In the genomic region with DNA sequence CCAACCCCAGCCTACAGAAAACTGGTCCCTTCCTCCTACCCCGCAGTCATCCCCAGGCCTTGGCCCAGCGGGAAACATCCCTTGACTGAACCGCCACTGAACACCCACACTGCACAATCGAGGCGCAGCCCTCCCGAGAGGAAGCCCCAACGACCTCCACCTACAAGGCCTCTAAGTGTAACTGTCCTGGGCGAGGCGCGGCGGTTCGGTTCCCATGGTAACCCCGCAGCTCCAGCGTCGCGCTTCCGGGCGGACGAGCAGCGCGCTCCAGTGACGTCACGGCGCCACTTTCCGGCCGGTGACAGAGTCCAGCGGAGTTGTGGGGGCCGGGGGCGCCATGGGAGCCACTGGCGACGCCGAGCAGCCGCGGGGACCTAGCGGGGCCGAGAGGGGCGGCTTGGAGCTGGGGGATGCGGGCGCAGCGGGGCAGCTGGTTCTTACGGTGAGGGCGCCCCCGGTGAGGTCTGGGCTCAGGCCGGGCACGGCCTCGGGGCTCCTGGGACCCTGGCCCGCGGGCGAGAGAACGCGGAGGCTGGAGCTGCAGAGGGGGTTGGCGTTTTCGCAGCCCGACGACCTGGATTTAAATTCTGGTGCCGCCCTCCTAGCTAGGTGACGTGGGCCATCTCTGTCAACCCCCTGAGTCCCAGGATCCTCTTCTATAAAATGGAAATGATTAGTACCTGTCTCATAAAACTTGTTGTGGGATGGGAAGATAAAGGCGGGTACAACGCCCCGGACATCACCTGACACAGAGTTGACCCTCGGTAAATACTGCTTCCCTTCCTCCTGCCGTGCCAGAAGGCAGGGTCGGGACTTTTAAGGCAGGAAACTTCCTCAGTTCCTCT, we compare ENCODE assay signal across 8 cellular contexts. TPM values are rescaled to one million over a fixed set of nuclear protein-coding genes. Genes with fewer than 3 reads are reported as not detected.
DNase-seq lines count a peak whose midpoint lies in the region; ATAC-seq, FAIRE-seq and TF ChIP-seq lines count a peak whose summit lies in the region.

A gene with protein sequence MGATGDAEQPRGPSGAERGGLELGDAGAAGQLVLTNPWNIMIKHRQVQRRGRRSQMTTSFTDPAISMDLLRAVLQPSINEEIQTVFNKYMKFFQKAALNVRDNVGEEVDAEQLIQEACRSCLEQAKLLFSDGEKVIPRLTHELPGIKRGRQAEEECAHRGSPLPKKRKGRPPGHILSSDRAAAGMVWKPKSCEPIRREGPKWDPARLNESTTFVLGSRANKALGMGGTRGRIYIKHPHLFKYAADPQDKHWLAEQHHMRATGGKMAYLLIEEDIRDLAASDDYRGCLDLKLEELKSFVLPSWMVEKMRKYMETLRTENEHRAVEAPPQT (plus strand): TSS at position 287 of the 845 bp plus-strand sequence. CDS start 51 bp downstream, at position 338.
A gene (minus strand): TSS at position 216 of the 845 bp plus-strand sequence. CDS start 1,908 bp downstream, outside the sequence.

- peaks cover 15% of the 10 kb centered on the region for H3K36me3 ChIP-seq in bronchial epithelial cell (ENCODE audit: control insufficient read depth, insufficient read depth, low read length)
- H3K36me3 ChIP-seq in small intestine (ENCODE audit: control insufficient read depth in 2 of 2, insufficient read depth in 2 of 2, low read length in 2 of 2), result peaks cover 8 to 10% of the 10 kb centered on the region in 2 donors

- H3K27me3 Mint-ChIP-seq in WTC11 (ENCODE audit: low read depth), result no peaks in the 10 kb centered on the region
- H3K27me3 Mint-ChIP-seq in immature natural killer cell (ENCODE audit: low read depth in 3 of 3), result peaks cover 3 to 5% (median 5%) of the 10 kb centered on the region in 3 donors

- H3K27ac ChIP-seq in A549 (peak within 1 kb of the TSS; percentile 89 to 96), small intestine (ENCODE audit: low read depth in 1 of 2, low read length in 1 of 2) (peak within 1 kb of the TSS; percentile 35 to 80)

- H3K27ac Mint-ChIP-seq in WTC11 (peak within 1 kb of the TSS; percentile 97; the same call in 1 of the 2 replicates), immature natural killer cell (peak within 1 kb of the TSS; percentile 85 to 99 (median 96))

- H3K4me1 Mint-ChIP-seq in WTC11 (peaks cover 8% of the 10 kb centered on the region), immature natural killer cell (peaks cover 15 to 20% of the 10 kb centered on the region in 2 donors)

- H3K9me3 Mint-ChIP-seq in WTC11 (no peaks in the 10 kb centered on the region), immature natural killer cell (no peaks in the 10 kb centered on the region)

- TF ChIP-seq EP300 in A549 (IDR thresholded peaks at IDR 0.05), result no peak

- FAIRE-seq in A549 (lab: Jason Lieb, UNC) (no peak), bronchial epithelial cell (lab: Jason Lieb, UNC) (no peak), small intestine (lab: Jason Lieb, UNC) (no peak)

- peaks cover 28% of the 10 kb centered on the region for H3K36me3 Mint-ChIP-seq in WTC11
- H3K36me3 Mint-ChIP-seq in immature natural killer cell, result peaks cover 13 to 14% (median 14%) of the 10 kb centered on the region in 3 donors

- H3K4me1 ChIP-seq in A549 (0 out of 3 replicates have a peak, but pooled peaks cover 5% of the 10 kb centered on the region), small intestine (ENCODE audit: control insufficient read depth in 2 of 2, insufficient read depth in 1 of 2, low read depth in 1 of 2, low read length in 1 of 2) (peaks cover 0 to 3% of the 10 kb centered on the region in 2 donors)

- peak within 1 kb of the TSS; percentile 92 for H3K4me3 ChIP-seq in A549
- H3K4me3 ChIP-seq in bronchial epithelial cell (ENCODE audit: low read depth, low read length), result peak within 1 kb of the TSS; percentile 97
- peak within 1 kb of the TSS; percentile 66 to 75 for H3K4me3 ChIP-seq in small intestine (ENCODE audit: low read depth in 1 of 2, low read length in 2 of 2)

- CTCF ChIA-PET in A549 (lab: Yijun Ruan, JAX) (interaction anchor here (1.0 to 4.4 kb wide), 5 partner anchors 8 to 429 kb away, joined by 4 to 23 read pairs (median 4); a partner anchor contains a TSS), WTC11 (lab: Charles Lee) (interaction anchor here (0.6 to 1.8 kb wide), 3 partner anchors 20 to 220 kb away, joined by 3 to 13 read pairs (median 3); no protein-coding TSS in a partner anchor)

- no peak for TF ChIP-seq RAD21 in A549 (conservative IDR thresholded peaks at IDR 0.05 in 1 of 2, IDR thresholded peaks at IDR 0.05 in 1 of 2)

- peak within 1 kb of the TSS; percentile 87 for H3K4me2 ChIP-seq in A549

- H3K4me3 Mint-ChIP-seq in WTC11 (peak within 1 kb of the TSS; percentile 84), immature natural killer cell (peak within 1 kb of the TSS; percentile 86 to 96 (median 92))

- peak; percentile 70 for TF ChIP-seq POLR2A in A549 (IDR thresholded peaks at IDR 0.05; ENCODE audit: low read length)

- peak; percentile 96 to 97 for ATAC-seq in A549
- peak; percentile 80 for ATAC-seq in GM18861 (IDR thresholded peaks at IDR 0.05; ENCODE audit: unreplicated experiment)
- ATAC-seq in HG03095 (IDR thresholded peaks at IDR 0.05; ENCODE audit: unreplicated experiment), result peak; percentile 85
- peak; percentile 94 for ATAC-seq in WTC11

- TF ChIP-seq CTCF in A549 (IDR thresholded peaks at IDR 0.05), result no peak; the same call in 1 of the 3 replicates
- TF ChIP-seq CTCF in WTC11 (IDR thresholded peaks at IDR 0.05), result no peak
- TF ChIP-seq CTCF in bronchial epithelial cell (IDR thresholded peaks at IDR 0.05; ENCODE audit: insufficient read depth, low read length, severe bottlenecking), result no peak

- POLR2A ChIA-PET in A549 (lab: Yijun Ruan, JAX) (interaction anchor here (0.6 to 1.2 kb wide), 4 partner anchors 12 to 139 kb away, joined by 3 to 13 read pairs (median 4); a partner anchor contains a TSS), WTC11 (lab: Charles Lee) (no interaction called here)

- WGBS in A549 (ENCODE audit: missing lambda C conversion rate), result 3% methylated on average over 18 of the region's 63 CpGs
- 0% methylated on average over 63 of the region's 63 CpGs for WGBS in small intestine, 3 donors

- H3K9me3 ChIP-seq in A549 (no peaks in the 10 kb centered on the region), small intestine (ENCODE audit: control insufficient read depth, low read depth) (no peaks in the 10 kb centered on the region)

- DNase-seq in A549 (ENCODE audit: low read depth in 1 of 2, low spot score in 1 of 2), result peak; percentile 76 to 93
- peak; percentile 86 for DNase-seq in NCI-H2171 treated with DMSO at 0.1 percent for 48 hours (lab: John Stamatoyannopoulos, UW)
- peak; percentile 92 for DNase-seq in WTC11 (ENCODE audit: low spot score)
- peak; percentile 66 for DNase-seq in bronchial epithelial cell (ENCODE audit: low read depth)
- peak; percentile 87 to 91 (median 90) for DNase-seq in immature natural killer cell
- peak; percentile 89 for DNase-seq in small intestine

- H3K27me3 ChIP-seq in bronchial epithelial cell (ENCODE audit: control insufficient read depth, insufficient read depth, low read length) (no peaks in the 10 kb centered on the region), small intestine (ENCODE audit: control insufficient read depth in 2 of 2, insufficient read depth in 2 of 2, low read length in 2 of 2) (no peaks in the 10 kb centered on the region)

TF ChIP-seq in A549, 52 proteins besides CTCF, POLR2A, EP300 and RAD21 (continues in another document):
- TF ChIP-seq BHLHE40 (IDR thresholded peaks at IDR 0.05; ENCODE audit: low read depth, low read length) (no peak), HDAC2 (IDR thresholded peaks at IDR 0.05) (no peak), ZSCAN20 (CRISPR knock-in tag; IDR thresholded peaks at IDR 0.05) (no peak), NFE2L2 (conservative IDR thresholded peaks at IDR 0.05; ENCODE audit: low read length) (no peak), TP53 (CRISPR knock-in tag; IDR thresholded peaks at IDR 0.05) (no peak), HOXA7 (CRISPR knock-in tag; IDR thresholded peaks at IDR 0.05) (no peak), NR3C1 (IDR thresholded peaks at IDR 0.05) (no peak), EHF (CRISPR knock-in tag; IDR thresholded peaks at IDR 0.05) (no peak)

TF ChIP-seq in WTC11, 78 proteins besides CTCF, POLR2A, EP300 and RAD21 (continues in another document):
- TF ChIP-seq, protein P1, sequence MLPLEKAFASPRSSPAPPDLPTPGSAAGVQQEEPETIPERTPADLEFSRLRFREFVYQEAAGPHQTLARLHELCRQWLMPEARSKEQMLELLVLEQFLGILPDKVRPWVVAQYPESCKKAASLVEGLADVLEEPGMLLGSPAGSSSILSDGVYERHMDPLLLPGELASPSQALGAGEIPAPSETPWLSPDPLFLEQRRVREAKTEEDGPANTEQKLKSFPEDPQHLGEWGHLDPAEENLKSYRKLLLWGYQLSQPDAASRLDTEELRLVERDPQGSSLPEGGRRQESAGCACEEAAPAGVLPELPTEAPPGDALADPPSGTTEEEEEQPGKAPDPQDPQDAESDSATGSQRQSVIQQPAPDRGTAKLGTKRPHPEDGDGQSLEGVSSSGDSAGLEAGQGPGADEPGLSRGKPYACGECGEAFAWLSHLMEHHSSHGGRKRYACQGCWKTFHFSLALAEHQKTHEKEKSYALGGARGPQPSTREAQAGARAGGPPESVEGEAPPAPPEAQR (CRISPR knock-in tag; IDR thresholded peaks at IDR 0.05), result no peak
- TF ChIP-seq, protein P2, sequence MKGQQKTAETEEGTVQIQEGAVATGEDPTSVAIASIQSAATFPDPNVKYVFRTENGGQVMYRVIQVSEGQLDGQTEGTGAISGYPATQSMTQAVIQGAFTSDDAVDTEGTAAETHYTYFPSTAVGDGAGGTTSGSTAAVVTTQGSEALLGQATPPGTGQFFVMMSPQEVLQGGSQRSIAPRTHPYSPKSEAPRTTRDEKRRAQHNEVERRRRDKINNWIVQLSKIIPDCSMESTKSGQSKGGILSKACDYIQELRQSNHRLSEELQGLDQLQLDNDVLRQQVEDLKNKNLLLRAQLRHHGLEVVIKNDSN (CRISPR knock-in tag; IDR thresholded peaks at IDR 0.05), result no peak

RNA-seq across cellular contexts. Expression of the first gene that starts in this region (rescaled TPM):
- polyA plus RNA-seq in A549 (2011; rRNA removed) (34.1 and 38.3 TPM in 2 replicates), A549 (2017; fragmentation: RNase III; extraction: RNeasy Plus Mini Kit Qiagen cat#74134 plus additional on column Dnase treatment) (24.9 to 26.0 TPM (median 25.3 TPM) in 3 replicates), immature natural killer cell (10 to 100 TPM; 31.2 to 33.2 (median 31.5) TPM), small intestine (10 to 100 TPM; 36.7 to 42.7 (median 37.2) TPM)
- polyA plus RNA-seq in A549 (2012; cell fraction: cytosol; rRNA removed), result 46.2 and 46.3 TPM in 2 replicates
- polyA plus RNA-seq in A549 (2012; cell fraction: nucleus; rRNA removed), result 27.2 TPM in 2 replicates
- polyA minus RNA-seq in A549 (2011; rRNA and poly(A)+ RNA removed), result 18.0 and 19.0 TPM in 2 replicates
- total RNA-seq in WTC11 (2021) (34.2 to 35.7 TPM (median 35.1 TPM) in 3 replicates), bronchial epithelial cell (13.4 and 14.1 TPM in 2 replicates)

RNA-seq across cellular contexts. Expression of the second gene that starts in this region (rescaled TPM):
- polyA plus RNA-seq in A549 (2011; rRNA removed) (0.34 TPM in 1 of 2 replicates, not detected in the other), A549 (2017; fragmentation: RNase III; extraction: RNeasy Plus Mini Kit Qiagen cat#74134 plus additional on column Dnase treatment) (not detected in 3 replicates), immature natural killer cell (not detected), small intestine (under 1 TPM in 1 of 3 donors, not detected in 2; 0.81 TPM)
- 0.15 TPM in 1 of 2 replicates, not detected in the other for polyA plus RNA-seq in A549 (2012; cell fraction: cytosol; rRNA removed)
- not detected in 2 replicates for polyA plus RNA-seq in A549 (2012; cell fraction: nucleus; rRNA removed)
- not detected in 2 replicates for polyA minus RNA-seq in A549 (2011; rRNA and poly(A)+ RNA removed)
- total RNA-seq in WTC11 (2021) (not detected in 3 replicates), bronchial epithelial cell (not detected in 2 replicates)

Comparison
In these comparisons a context has a peak if more than half of its experiments do, and no peak if none do; other contexts are left out.
1. Peak in every context shown above with its lines: DNase-seq, ATAC-seq, H3K4me3 ChIP-seq and H3K27ac ChIP-seq.